In genomic region chr5:97163360-97163764, GRCh38 we compare ENCODE assay signal across 9 cellular contexts. TPM values are rescaled to one million over a fixed set of nuclear protein-coding genes. Genes with fewer than 3 reads are reported as not detected.
DNase-seq lines count a peak whose midpoint lies in the region; ATAC-seq and TF ChIP-seq lines count a peak whose summit lies in the region.
"Had no signal": no experiment of that assay in that cellular context is flagged by ENCODE, and none has a peak within 500 bp of the region (broad histone marks: within the 10 kb centered on the region; RNA-seq: fewer than 3 reads in every experiment).

No MANE protein-coding gene starts in this region.

- H3K9me3 ChIP-seq in RWPE2 (ENCODE audit: severe bottlenecking) = no peaks in the 10 kb centered on the region
- H3K9me3 ChIP-seq in thoracic aorta = no peaks in the 10 kb centered on the region

- H3K9me3 Mint-ChIP-seq in activated CD8-positive, alpha-beta T cell treated with anti-CD3 and anti-CD28 coated beads for 36 hours = peaks cover 1% of the 10 kb centered on the region
- H3K9me3 Mint-ChIP-seq in activated CD8-positive, alpha-beta T cell treated with anti-CD3 and anti-CD28 coated beads, Interleukin-2, amount 10 ng/mL, durations not matched to agents 7 days and 5 days (ENCODE audit: insufficient read depth) = peaks cover 6% of the 10 kb centered on the region

- H3K36me3 Mint-ChIP-seq in activated CD8-positive, alpha-beta T cell treated with anti-CD3 and anti-CD28 coated beads for 36 hours (ENCODE audit: low read depth) = peaks cover 47% of the 10 kb centered on the region
- H3K36me3 Mint-ChIP-seq in activated CD8-positive, alpha-beta T cell treated with anti-CD3 and anti-CD28 coated beads, Interleukin-2, amount 10 ng/mL, durations not matched to agents 7 days and 5 days (ENCODE audit: low read depth) = peaks cover 49% of the 10 kb centered on the region

- peaks cover 73% of the 10 kb centered on the region for H3K36me3 ChIP-seq in RWPE2 (ENCODE audit: low read depth)
- peaks cover 25% of the 10 kb centered on the region for H3K36me3 ChIP-seq in thoracic aorta

- intact Hi-C loops in activated CD8-positive, alpha-beta T cell treated with anti-CD3 and anti-CD28 coated beads for 36 hours (cut with micrococcal nuclease) = loop anchor here (2.0 to 5.0 kb wide), 3 partner anchors 161 to 411 kb away; no protein-coding TSS in a partner anchor

- DNase-seq in activated CD8-positive, alpha-beta T cell treated with anti-CD3 and anti-CD28 coated beads for 36 hours = no peak
- DNase-seq in activated CD8-positive, alpha-beta T cell treated with anti-CD3 and anti-CD28 coated beads, Interleukin-2, amount 10 ng/mL, durations not matched to agents 7 days and 5 days = no peak
- DNase-seq in RWPE2 (ENCODE audit: low spot score) (no peak), foreskin fibroblast (peak in 1 of 2 donors; percentile 51), thoracic aorta (ENCODE audit: low spot score) (no peak), amygdala (lab: John Stamatoyannopoulos, UW) (no peak), islet precursor cell (no peak), medulla oblongata (ENCODE audit: extremely low spot score) (no peak)

- no peak for ATAC-seq in activated CD8-positive, alpha-beta T cell treated with anti-CD3 and anti-CD28 coated beads for 36 hours
- no peak for ATAC-seq in activated CD8-positive, alpha-beta T cell treated with anti-CD3 and anti-CD28 coated beads, Interleukin-2, amount 10 ng/mL, durations not matched to agents 7 days and 5 days
- ATAC-seq in RWPE2 (ENCODE audit: low read depth) (no peak), thoracic aorta (ENCODE audit: insufficient number of reproducible peaks, low FRiP score, low read depth) (no peak)

- POLR2A ChIA-PET in activated CD8-positive, alpha-beta T cell treated with anti-CD3 and anti-CD28 coated beads for 36 hours (lab: Charles Lee) = interaction anchor here (1.5 kb wide), 1 partner anchor 356 kb away, joined by 4 read pairs; the partner anchor contains the start of gene ERAP1
- POLR2A ChIA-PET in activated CD8-positive, alpha-beta T cell treated with anti-CD3 and anti-CD28 coated beads, Interleukin-2, amount 10 ng/mL, durations not matched to agents 7 days and 5 days (lab: Charles Lee) = no interaction called here

- no peak overlapping the region for H3K4me3 Mint-ChIP-seq in activated CD8-positive, alpha-beta T cell treated with anti-CD3 and anti-CD28 coated beads for 36 hours
- H3K4me3 Mint-ChIP-seq in activated CD8-positive, alpha-beta T cell treated with anti-CD3 and anti-CD28 coated beads, Interleukin-2, amount 10 ng/mL, durations not matched to agents 7 days and 5 days = no peak overlapping the region
- H3K4me3 Mint-ChIP-seq: stimulated activated naive CD8-positive, alpha-beta T cell treated with anti-CD3 and anti-CD28 coated beads, Interleukin-15, Interleukin-2, amounts not matched to agents 100 ng/mL and 50 ng/mL, for 24 hours had no signal

- no peaks in the 10 kb centered on the region for H3K4me1 ChIP-seq in RWPE2 (ENCODE audit: insufficient read depth, poor library complexity, severe bottlenecking)
- no peaks in the 10 kb centered on the region for H3K4me1 ChIP-seq in thoracic aorta (ENCODE audit: control insufficient read depth in 1 of 2, low read depth in 2 of 2)

- H3K27me3 Mint-ChIP-seq in activated CD8-positive, alpha-beta T cell treated with anti-CD3 and anti-CD28 coated beads for 36 hours = no peaks in the 10 kb centered on the region
- H3K27me3 Mint-ChIP-seq in activated CD8-positive, alpha-beta T cell treated with anti-CD3 and anti-CD28 coated beads, Interleukin-2, amount 10 ng/mL, durations not matched to agents 7 days and 5 days (ENCODE audit: low read depth) = no peaks in the 10 kb centered on the region
- H3K27me3 Mint-ChIP-seq: stimulated activated naive CD8-positive, alpha-beta T cell treated with anti-CD3 and anti-CD28 coated beads, Interleukin-15, Interleukin-2, amounts not matched to agents 100 ng/mL and 50 ng/mL, for 24 hours had no signal

- H3K27ac ChIP-seq in RWPE2 (ENCODE audit: poor library complexity, severe bottlenecking) = no peak overlapping the region
- H3K27ac ChIP-seq in thoracic aorta = no peak overlapping the region

- CTCF ChIA-PET in activated CD8-positive, alpha-beta T cell treated with anti-CD3 and anti-CD28 coated beads for 36 hours (lab: Charles Lee) = interaction anchor here (0.9 to 11.6 kb wide), 25 partner anchors 11 to 549 kb away, joined by 3 to 213 read pairs (median 4); partner anchors contain the start of genes ERAP1 and ERAP2
- CTCF ChIA-PET in activated CD8-positive, alpha-beta T cell treated with anti-CD3 and anti-CD28 coated beads, Interleukin-2, amount 10 ng/mL, durations not matched to agents 7 days and 5 days (lab: Charles Lee) = interaction anchor here (0.9 to 6.0 kb wide), 23 partner anchors 8 to 550 kb away, joined by 3 to 101 read pairs (median 5); partner anchors contain the start of genes ERAP1 and LIX1

- H3K4me3 ChIP-seq in RWPE2 (ENCODE audit: severe bottlenecking) (no peak overlapping the region), foreskin fibroblast (ENCODE audit: low read depth in 1 of 2, low read length in 2 of 2) (no peak overlapping the region), thoracic aorta (no peak overlapping the region)

- H3K27me3 ChIP-seq in RWPE2 (ENCODE audit: insufficient read depth, poor library complexity, severe bottlenecking) (no peaks in the 10 kb centered on the region), thoracic aorta (replicated peaks; ENCODE audit: insufficient read depth) (no peaks in the 10 kb centered on the region)

- no peak overlapping the region for H3K27ac Mint-ChIP-seq in activated CD8-positive, alpha-beta T cell treated with anti-CD3 and anti-CD28 coated beads for 36 hours
- no peak overlapping the region for H3K27ac Mint-ChIP-seq in activated CD8-positive, alpha-beta T cell treated with anti-CD3 and anti-CD28 coated beads, Interleukin-2, amount 10 ng/mL, durations not matched to agents 7 days and 5 days
- H3K27ac Mint-ChIP-seq: stimulated activated naive CD8-positive, alpha-beta T cell treated with anti-CD3 and anti-CD28 coated beads, Interleukin-15, Interleukin-2, amounts not matched to agents 100 ng/mL and 50 ng/mL, for 24 hours had no signal

- H3K4me1 Mint-ChIP-seq in activated CD8-positive, alpha-beta T cell treated with anti-CD3 and anti-CD28 coated beads for 36 hours (ENCODE audit: low read depth) = peaks cover 20% of the 10 kb centered on the region
- H3K4me1 Mint-ChIP-seq in activated CD8-positive, alpha-beta T cell treated with anti-CD3 and anti-CD28 coated beads, Interleukin-2, amount 10 ng/mL, durations not matched to agents 7 days and 5 days (ENCODE audit: low read depth) = peaks cover 13% of the 10 kb centered on the region

- peak; percentile 91 for TF ChIP-seq CTCF in activated CD8-positive, alpha-beta T cell treated with anti-CD3 and anti-CD28 coated beads for 36 hours (IDR thresholded peaks at IDR 0.05)
- TF ChIP-seq CTCF in RWPE2 (IDR thresholded peaks at IDR 0.05; ENCODE audit: poor library complexity, severe bottlenecking) = peak; percentile 88
- peak; percentile 39 for TF ChIP-seq CTCF in foreskin fibroblast (IDR thresholded peaks at IDR 0.05; ENCODE audit: low read depth, low read length)
- peak; percentile 58 for TF ChIP-seq CTCF in thoracic aorta (IDR thresholded peaks at IDR 0.05)

RNA-seq across cellular contexts. Expression of gene RIOK2, which starts 19.7 kb away (rescaled TPM):
- total RNA-seq in activated CD8-positive, alpha-beta T cell treated with anti-CD3 and anti-CD28 coated beads for 36 hours = 10 to 100 TPM; 31.7 to 33.1 TPM
- 10 to 100 TPM; 26.3 to 29.1 TPM for total RNA-seq in activated CD8-positive, alpha-beta T cell treated with anti-CD3 and anti-CD28 coated beads, Interleukin-2, amount 10 ng/mL, durations not matched to agents 7 days and 5 days
- total RNA-seq in thoracic aorta = 10 to 100 TPM; 10.4 to 33.5 TPM

RNA-seq across cellular contexts. Expression of gene LIX1, which starts 21.0 kb away (rescaled TPM):
- not detected for total RNA-seq in activated CD8-positive, alpha-beta T cell treated with anti-CD3 and anti-CD28 coated beads for 36 hours
- total RNA-seq in activated CD8-positive, alpha-beta T cell treated with anti-CD3 and anti-CD28 coated beads, Interleukin-2, amount 10 ng/mL, durations not matched to agents 7 days and 5 days = not detected
- total RNA-seq in thoracic aorta = not detected

Comparison
In these comparisons a context has a peak if more than half of its experiments do, and no peak if none do; other contexts are left out.
1. CTCF ChIP-seq: peak in every context shown above with its lines; median percentile 91 in activated CD8-positive, alpha-beta T cell treated with anti-CD3 and anti-CD28 coated beads for 36 hours; 88 in RWPE2; 58 in thoracic aorta; 39 in foreskin fibroblast.